8 cellular contexts compared by ENCODE assay signal in genomic region chr5:94618493-94619328, GRCh38. TPM values are rescaled to one million over a fixed set of nuclear protein-coding genes. Genes with fewer than 3 reads are reported as not detected.
DNase-seq lines count a peak whose midpoint lies in the region; ATAC-seq and TF ChIP-seq lines count a peak whose summit lies in the region.

A gene with protein sequence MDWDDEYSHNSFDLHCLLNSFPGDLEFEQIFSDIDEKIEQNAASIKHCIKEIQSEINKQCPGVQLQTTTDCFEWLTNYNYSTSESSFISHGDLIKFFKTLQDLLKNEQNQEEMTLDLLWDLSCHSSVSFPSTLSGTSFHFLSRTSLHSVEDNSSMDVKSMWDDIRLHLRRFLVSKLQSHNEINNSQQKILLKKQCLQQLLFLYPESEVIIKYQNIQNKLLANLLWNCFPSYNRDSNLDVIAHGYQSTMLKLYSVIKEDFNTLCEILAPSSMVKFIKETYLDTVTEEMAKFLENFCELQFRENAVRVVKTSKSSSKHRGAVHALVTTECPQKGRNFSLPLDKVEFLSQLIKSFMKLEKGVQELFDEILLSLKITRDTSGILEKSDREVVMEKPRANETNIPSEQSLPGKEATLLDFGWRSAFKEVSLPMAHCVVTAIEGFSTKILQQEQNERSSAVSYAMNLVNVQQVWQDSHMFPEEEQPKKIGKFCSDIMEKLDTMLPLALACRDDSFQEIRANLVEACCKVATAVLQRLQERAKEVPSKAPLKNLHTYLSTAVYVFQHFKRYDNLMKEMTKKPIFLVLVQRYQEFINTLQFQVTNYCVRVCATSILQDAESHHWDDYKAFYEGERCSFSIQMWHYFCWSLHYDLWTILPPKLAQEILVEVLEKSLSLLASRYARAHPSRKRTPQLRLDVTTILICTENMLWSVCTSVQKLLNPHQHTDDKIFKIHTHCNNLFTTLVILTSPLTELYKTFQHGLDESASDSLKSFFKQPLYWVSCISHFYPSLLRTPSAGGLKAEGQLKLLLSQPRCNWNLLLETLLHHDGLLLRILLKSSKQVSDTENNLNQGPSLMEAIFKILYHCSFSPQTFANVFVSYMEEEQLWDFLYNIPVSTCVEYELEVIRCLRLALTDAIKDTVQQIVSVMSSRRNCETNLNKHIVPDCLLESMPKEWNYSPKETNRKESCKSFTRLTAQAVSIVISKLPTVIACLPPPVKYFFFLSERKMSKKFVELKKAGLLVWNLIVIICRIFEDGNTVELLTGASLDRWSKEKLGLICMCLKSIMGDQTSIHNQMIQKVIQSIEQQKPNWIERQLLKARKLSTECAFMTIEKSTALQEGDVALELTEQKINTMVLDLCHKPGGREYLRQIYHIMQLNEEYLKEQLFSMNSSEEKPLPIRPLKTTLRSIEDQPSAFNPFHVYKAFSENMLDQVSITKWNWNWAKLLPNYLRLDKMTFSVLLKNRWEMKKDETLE (N-terminal part only) (minus strand): TSS chr5:94618604. CDS start chr5:94537126, 81,478 bp downstream.
SLF1 (plus strand) TSS chr5:94618669; CDS start chr5:94628811, 10,142 bp downstream.

- TF ChIP-seq POLR2A in ovary (IDR thresholded peaks at IDR 0.05): no peak
- peak in 1 of 2 donors; percentile 51 for TF ChIP-seq POLR2A in thyroid gland (IDR thresholded peaks at IDR 0.05)

- H3K27ac ChIP-seq in ovary (no peak within 1 kb of the TSS), thyroid gland (peak within 1 kb of the TSS; percentile 12 to 71 (median 67))

- DNase-seq in GM10248 (ENCODE audit: extremely low spot score): peak; percentile 90
- peak; percentile 75 for DNase-seq in NCI-H1092 (lab: John Stamatoyannopoulos, UW)
- peak; percentile 88 for DNase-seq in activated naive CD8-positive, alpha-beta T cell treated with anti-CD3 and anti-CD28 coated beads for 36 hours
- peak; percentile 93 for DNase-seq in Right ventricle myocardium superior
- peak; percentile 79 to 89 (median 80) for DNase-seq in ovary
- peak; percentile 88 to 92 for DNase-seq in thyroid gland

- H3K27me3 ChIP-seq in ovary: no peaks in the 10 kb centered on the region
- H3K27me3 ChIP-seq in thyroid gland: no peaks in the 10 kb centered on the region

- TF ChIP-seq EP300 in ovary (IDR thresholded peaks at IDR 0.05): no peak

- CTCF ChIA-PET in GM10248 (lab: Yijun Ruan, JAX): interaction anchor here (1.2 to 1.5 kb wide), 2 partner anchors 13 to 16 kb away, joined by 3 read pairs; no protein-coding TSS in a partner anchor

- H3K36me3 Mint-ChIP-seq in activated naive CD8-positive, alpha-beta T cell treated with anti-CD3 and anti-CD28 coated beads for 36 hours: peaks cover 4% of the 10 kb centered on the region

- H3K4me3 ChIP-seq in ovary (peak within 1 kb of the TSS; percentile 79), thyroid gland (replicated peaks in 1 of 3) (peak within 1 kb of the TSS; percentile 63 to 90 (median 67))

- peak within 1 kb of the TSS; percentile 95 for H3K4me3 Mint-ChIP-seq in activated naive CD8-positive, alpha-beta T cell treated with anti-CD3 and anti-CD28 coated beads for 36 hours

- H3K27me3 Mint-ChIP-seq in activated naive CD8-positive, alpha-beta T cell treated with anti-CD3 and anti-CD28 coated beads for 36 hours: no peaks in the 10 kb centered on the region

- intact Hi-C loops in Right ventricle myocardium superior (cut with DNase I): no loop called here
- intact Hi-C loops in ovary (cut with DNase I): no loop called here
- intact Hi-C loops in thyroid gland (cut with DNase I): no loop called here

- TF ChIP-seq CTCF in GM10248 (IDR thresholded peaks at IDR 0.05; ENCODE audit: control extremely low read depth, extremely low read depth, low read depth, missing control alignments) (no peak), ovary (IDR thresholded peaks at IDR 0.05) (no peak), thyroid gland (IDR thresholded peaks at IDR 0.05) (no peak)

- H3K36me3 ChIP-seq in ovary: no peaks in the 10 kb centered on the region
- no peaks in the 10 kb centered on the region for H3K36me3 ChIP-seq in thyroid gland

- H3K4me1 ChIP-seq in ovary (ENCODE audit: insufficient read depth): no peaks in the 10 kb centered on the region
- peaks cover 6 to 15% of the 10 kb centered on the region in 2 donors for H3K4me1 ChIP-seq in thyroid gland

- H3K27ac Mint-ChIP-seq in activated naive CD8-positive, alpha-beta T cell treated with anti-CD3 and anti-CD28 coated beads for 36 hours: peak within 1 kb of the TSS; percentile 92

- POLR2A ChIA-PET in GM10248 (lab: Yijun Ruan, JAX): no interaction called here

- H3K9me3 Mint-ChIP-seq in activated naive CD8-positive, alpha-beta T cell treated with anti-CD3 and anti-CD28 coated beads for 36 hours: no peaks in the 10 kb centered on the region

- 0 to 1% (median 0%) methylated on average over 47 to 63 of the region's 63 CpGs for WGBS in ovary, 3 donors
- WGBS in thyroid gland, 2 donors: 1% methylated on average over 13 to 27 of the region's 63 CpGs

- ATAC-seq in HG02588 (IDR thresholded peaks at IDR 0.05; ENCODE audit: unreplicated experiment) (peak; percentile 97), SK-N-SH treated with all-trans-retinoic acid at 6 μM for 48 hours (peak; percentile 95), Right ventricle myocardium superior (ENCODE audit: poor library complexity) (peak; percentile 99)

- H3K9me3 ChIP-seq in ovary (no peaks in the 10 kb centered on the region), thyroid gland (no peaks in the 10 kb centered on the region)

- peaks cover 34% of the 10 kb centered on the region for H3K4me1 Mint-ChIP-seq in activated naive CD8-positive, alpha-beta T cell treated with anti-CD3 and anti-CD28 coated beads for 36 hours

TF ChIP-seq in SK-N-SH treated with all-trans-retinoic acid at 6 μM for 48 hours, 23 proteins besides CTCF, POLR2A, EP300 and RAD21:
- no peak for TF ChIP-seq GLIS3 (CRISPR knock-in tag; IDR thresholded peaks at IDR 0.05)

RNA-seq across cellular contexts. Expression of the first gene that starts in this region (rescaled TPM):
- 1 to 10 TPM in 1 of 2 experiments, under 1 TPM in 1; 0.76 to 1.0 TPM for total RNA-seq in activated naive CD8-positive, alpha-beta T cell treated with anti-CD3 and anti-CD28 coated beads for 36 hours
- total RNA-seq in Right ventricle myocardium superior: 1.5 TPM
- 10 to 100 TPM in 1 of 7 donors, 1 to 10 TPM in 6; 3.7 to 12.4 (median 4.0) TPM for total RNA-seq in ovary
- 1 to 10 TPM in 1 of 2 donors, under 1 TPM in 1; 0.70 to 1.5 TPM for polyA plus RNA-seq in ovary
- 10 to 100 TPM; 12.5 to 32.6 (median 15.9) TPM for total RNA-seq in thyroid gland

RNA-seq across cellular contexts. Expression of gene SLF1, which starts in this region (rescaled TPM):
- 10 to 100 TPM; 10.7 to 13.0 TPM for total RNA-seq in activated naive CD8-positive, alpha-beta T cell treated with anti-CD3 and anti-CD28 coated beads for 36 hours
- total RNA-seq in Right ventricle myocardium superior: 9.0 TPM
- 10 to 100 TPM in 1 of 7 donors, 1 to 10 TPM in 6; 3.8 to 11.2 (median 5.3) TPM for total RNA-seq in ovary
- 1 to 10 TPM; 2.4 to 2.8 TPM for polyA plus RNA-seq in ovary
- total RNA-seq in thyroid gland: 10 to 100 TPM in 2 of 4 donors, 1 to 10 TPM in 2; 5.6 to 17.4 (median 9.0) TPM

Comparison
In these comparisons a context has a peak if more than half of its experiments do, and no peak if none do; other contexts are left out.
1. H3K27ac ChIP-seq: peak in thyroid gland (3 of 3); none in ovary (0 of 2).
2. Peak in every context shown above with its lines, with median percentiles within 50 percentile points of each other: DNase-seq and ATAC-seq.